ENCODE assay signal across 26 cellular contexts in genomic region chr11:117532568-117532967, GRCh38.
"Had no signal": no experiment of that assay in that cellular context is flagged by ENCODE, and none has a peak within 500 bp of the region (broad histone marks: within the 10 kb centered on the region; RNA-seq: fewer than 3 reads in every experiment).

No MANE protein-coding gene starts in this region.

- H3K4me1 ChIP-seq: tibial artery, upper lobe of right lung, uterus had no signal

- H3K36me3 ChIP-seq: stomach, suprapubic skin, thoracic aorta, thyroid gland, tibial artery, tibial nerve, transverse colon, upper lobe of left lung, upper lobe of right lung, uterus had no signal

- H3K27me3 ChIP-seq: testis, thyroid gland, transverse colon, upper lobe of left lung, upper lobe of right lung, uterus had no signal

- FAIRE-seq: urothelium cell line had no signal

- DNase-seq: stimulated activated CD4-positive, alpha-beta T cell treated with anti-CD3 and anti-CD28 coated beads, Interleukin-2, amount 100 ng/mL, for 48 hours; stimulated activated CD4-positive, alpha-beta T cell treated with anti-CD3 and anti-CD28 coated beads, Interleukin-4, amount 100 ng/mL, for 1 hour; stimulated activated CD4-positive, alpha-beta T cell treated with anti-CD3 and anti-CD28 coated beads, Interleukin-4, amount 100 ng/mL, for 24 hours; stimulated activated CD4-positive, alpha-beta T cell treated with anti-CD3 and anti-CD28 coated beads, Interleukin-4, amount 100 ng/mL, for 4 hours; stimulated activated CD8-positive, alpha-beta memory T cell treated with anti-CD3 and anti-CD28 coated beads, Interleukin-4, amount 100 ng/mL, for 48 hours; stimulated activated naive B cell treated with anti-CD40 and anti-IgM and Interleukin-4, amounts not matched to agents 10 μg/mL and 1 μg/mL and 100 μg/mL, for 72 hours; stimulated activated naive CD4-positive, alpha-beta T cell; stimulated activated naive CD4-positive, alpha-beta T cell treated with Interleukin-2 at 50 U/mL for 16 hours; stimulated activated naive CD8-positive, alpha-beta T cell treated with anti-CD3 and anti-CD28 coated beads, Interleukin-15, amount 100 ng/mL, for 72 hours; stimulated activated naive CD8-positive, alpha-beta T cell treated with anti-CD3 and anti-CD28 coated beads, Interleukin-15, Interleukin-2, amounts not matched to agents 100 U/mL and 50 U/mL, for 24 hours; stomach; substantia nigra; testis; thyroid gland; tibial artery; transverse colon; trophoblast cell; upper lobe of left lung; upper lobe of right lung; uterus had no signal

- H3K27ac ChIP-seq: stomach, suprapubic skin, testis, thoracic aorta, thyroid gland, tibial artery, tibial nerve, transverse colon, upper lobe of left lung, upper lobe of right lung, uterus had no signal

- ATAC-seq: stimulated activated effector memory CD8-positive, alpha-beta T cell treated with anti-CD3 and anti-CD28 coated beads, Interleukin-12 subunit alpha, Interleukin-12 subunit beta, amount 100 ng/mL, for 72 hours; stimulated activated memory B cell treated with anti-CD40 and anti-IgM and Interleukin-4, amounts not matched to agents 10 μg/mL and 1 μg/mL and 100 μg/mL, for 72 hours; stimulated activated naive B cell treated with anti-CD40 and anti-IgM and Interleukin-4, amounts not matched to agents 10 μg/mL and 1 μg/mL and 100 μg/mL, for 72 hours; stimulated activated naive CD8-positive, alpha-beta T cell treated with anti-CD3 and anti-CD28 coated beads, Interleukin-15, amount 100 ng/mL, for 72 hours; stimulated activated naive CD8-positive, alpha-beta T cell treated with anti-CD3 and anti-CD28 coated beads, Interleukin-15, Interleukin-2, amounts not matched to agents 100 U/mL and 50 U/mL, for 24 hours; upper lobe of right lung had no signal

- H3K4me3 ChIP-seq: stomach, suprapubic skin, testis, thoracic aorta, thyroid gland, tibial artery, tibial nerve, transverse colon, upper lobe of left lung, upper lobe of right lung, uterus had no signal

- H3K9me3 ChIP-seq: stomach, suprapubic skin, testis, thoracic aorta, thyroid gland, tibial artery, tibial nerve, transverse colon, upper lobe of left lung, upper lobe of right lung, uterus had no signal
